2 cellular contexts compared by ENCODE assay signal in genomic region chr13:91758724-91759123, GRCh38.
TF ChIP-seq lines count a peak whose summit lies in the region.

No MANE protein-coding gene starts in this region.

TF ChIP-seq in K562, 482 proteins besides CTCF, POLR2A, EP300 and RAD21:
- peak; percentile 77 for TF ChIP-seq MCM3 (IDR thresholded peaks at IDR 0.05)
- TF ChIP-seq ZKSCAN8 (CRISPR knock-in tag; IDR thresholded peaks at IDR 0.05): no peak
- 0 out of 4 replicates have a peak, but pooled peaks of 1 of the 2 experiments have one; percentile 16 for TF ChIP-seq MCM7 (IDR thresholded peaks at IDR 0.05)
- TF ChIP-seq ZNF639 (CRISPR knock-in tag; conservative IDR thresholded peaks at IDR 0.05 in 1 of 2, IDR thresholded peaks at IDR 0.05 in 1 of 2): 0 out of 4 replicates have a peak, but pooled peaks of 1 of the 2 experiments have one; percentile 54
- 0 out of 2 replicates have a peak, but pooled peaks have one; percentile 56 for TF ChIP-seq ZBTB43 (CRISPR knock-in tag; IDR thresholded peaks at IDR 0.05)
- 0 out of 2 replicates have a peak, but pooled peaks have one; percentile 30 for TF ChIP-seq ZNF3 (CRISPR knock-in tag; IDR thresholded peaks at IDR 0.05)

TF ChIP-seq in H1, 55 proteins besides CTCF, POLR2A, EP300 and RAD21:
- TF ChIP-seq USF2 (IDR thresholded peaks at IDR 0.05; ENCODE audit: low read length): no peak
- TF ChIP-seq HDAC2 (IDR thresholded peaks at IDR 0.05; ENCODE audit: borderline replicate concordance in 1 of 2, low read depth in 2 of 2, low read length in 2 of 2): no peak
- no peak for TF ChIP-seq CHD7 (IDR thresholded peaks at IDR 0.05; ENCODE audit: insufficient replicate concordance, low read length)
- TF ChIP-seq BRCA1 (IDR thresholded peaks at IDR 0.05; ENCODE audit: low read depth, low read length): no peak
